ENCODE assay signal across 18 cellular contexts in genomic region chr2:11618708-11619062, GRCh38. TPM values are rescaled to one million over a fixed set of nuclear protein-coding genes. Genes with fewer than 3 reads are reported as not detected.
DNase-seq lines count a peak whose midpoint lies in the region; ATAC-seq and TF ChIP-seq lines count a peak whose summit lies in the region.
"Had no signal": no experiment of that assay in that cellular context is flagged by ENCODE, and none has a peak within 500 bp of the region (broad histone marks: within the 10 kb centered on the region; RNA-seq: fewer than 3 reads in every experiment).

No MANE protein-coding gene starts in this region.

- H3K9me3 Mint-ChIP-seq in chondrocyte (ENCODE audit: low read depth), result no peaks in the 10 kb centered on the region
- H3K9me3 Mint-ChIP-seq in nephron progenitor cell, result no peaks in the 10 kb centered on the region
- H3K9me3 Mint-ChIP-seq in stimulated activated memory B cell treated with anti-CD40 and anti-IgM and Interleukin-4, amounts not matched to agents 10 μg/mL and 1 μg/mL and 100 μg/mL, for 72 hours, result no peaks in the 10 kb centered on the region
- H3K9me3 Mint-ChIP-seq in glutamatergic neuron (ENCODE audit: unreplicated experiment), result no peaks in the 10 kb centered on the region
- H3K9me3 Mint-ChIP-seq: CD4-positive, CD25-positive, alpha-beta regulatory T cell; H9 had no signal

- H3K4me1 Mint-ChIP-seq in chondrocyte (ENCODE audit: low read depth), result no peaks in the 10 kb centered on the region
- no peaks in the 10 kb centered on the region for H3K4me1 Mint-ChIP-seq in nephron progenitor cell
- H3K4me1 Mint-ChIP-seq in stimulated activated memory B cell treated with anti-CD40 and anti-IgM and Interleukin-4, amounts not matched to agents 10 μg/mL and 1 μg/mL and 100 μg/mL, for 72 hours, result no peaks in the 10 kb centered on the region
- H3K4me1 Mint-ChIP-seq in glutamatergic neuron (ENCODE audit: low read depth, unreplicated experiment), result no peaks in the 10 kb centered on the region
- H3K4me1 Mint-ChIP-seq: CD4-positive, CD25-positive, alpha-beta regulatory T cell; H9 had no signal

- H3K4me3 Mint-ChIP-seq in chondrocyte (ENCODE audit: unreplicated experiment) (no peak overlapping the region), nephron progenitor cell (no peak overlapping the region), glutamatergic neuron (ENCODE audit: unreplicated experiment) (no peak overlapping the region)
- H3K4me3 Mint-ChIP-seq in stimulated activated memory B cell treated with anti-CD40 and anti-IgM and Interleukin-4, amounts not matched to agents 10 μg/mL and 1 μg/mL and 100 μg/mL, for 72 hours, result no peak overlapping the region
- H3K4me3 Mint-ChIP-seq: CD4-positive, CD25-positive, alpha-beta regulatory T cell; H9 had no signal

- DNase-seq in chondrocyte (ENCODE audit: low spot score) (peak; percentile 77), nephron progenitor cell (no peak), glutamatergic neuron (no peak), HCEC 1CT (no peak), DMS 273 (lab: John Stamatoyannopoulos, UW; ENCODE audit: unreplicated experiment) (no peak)
- no peak for DNase-seq in stimulated activated CD4-positive, alpha-beta T cell treated with anti-CD3 and anti-CD28 coated beads, Interleukin-4, amount 100 ng/mL, for 1 hour
- DNase-seq: 8988T; CD4-positive, CD25-positive, alpha-beta regulatory T cell; DMS 273 treated with DMSO at 0.1 percent for 48 hours; DMS79; GOT3; H9 had no signal

- H3K27me3 Mint-ChIP-seq in chondrocyte (ENCODE audit: low read depth), result peaks cover 8% of the 10 kb centered on the region
- H3K27me3 Mint-ChIP-seq in nephron progenitor cell (ENCODE audit: low read depth, poor library complexity), result peaks cover 5% of the 10 kb centered on the region
- H3K27me3 Mint-ChIP-seq in stimulated activated memory B cell treated with anti-CD40 and anti-IgM and Interleukin-4, amounts not matched to agents 10 μg/mL and 1 μg/mL and 100 μg/mL, for 72 hours, result peaks cover 9% of the 10 kb centered on the region
- H3K27me3 Mint-ChIP-seq in glutamatergic neuron (ENCODE audit: unreplicated experiment), result peaks cover 8% of the 10 kb centered on the region
- H3K27me3 Mint-ChIP-seq: CD4-positive, CD25-positive, alpha-beta regulatory T cell had no signal

- H3K27ac ChIP-seq in VCaP, result peak overlapping the region; percentile 70
- H3K27ac ChIP-seq: BLaER1 treated with 17β-estradiol and CSF1 and Interleukin-3, amounts not matched to agents 10 nM and 100 nM had no signal

- TF ChIP-seq CTCF in VCaP (conservative IDR thresholded peaks at IDR 0.05) (no peak), chondrocyte (IDR thresholded peaks at IDR 0.05) (no peak), nephron progenitor cell (IDR thresholded peaks at IDR 0.05) (no peak), glutamatergic neuron (IDR thresholded peaks at IDR 0.05; ENCODE audit: partially characterized antibody, unreplicated experiment) (no peak)

- H3K27ac Mint-ChIP-seq in chondrocyte (ENCODE audit: unreplicated experiment) (no peak overlapping the region), nephron progenitor cell (peak overlapping the region; percentile 45), glutamatergic neuron (ENCODE audit: unreplicated experiment) (no peak overlapping the region)
- no peak overlapping the region for H3K27ac Mint-ChIP-seq in stimulated activated memory B cell treated with anti-CD40 and anti-IgM and Interleukin-4, amounts not matched to agents 10 μg/mL and 1 μg/mL and 100 μg/mL, for 72 hours
- H3K27ac Mint-ChIP-seq: CD4-positive, CD25-positive, alpha-beta regulatory T cell; H9 had no signal

- H3K36me3 Mint-ChIP-seq in chondrocyte (ENCODE audit: low read depth), result no peaks in the 10 kb centered on the region
- H3K36me3 Mint-ChIP-seq in nephron progenitor cell (ENCODE audit: low read depth), result peaks cover 71% of the 10 kb centered on the region
- no peaks in the 10 kb centered on the region for H3K36me3 Mint-ChIP-seq in stimulated activated memory B cell treated with anti-CD40 and anti-IgM and Interleukin-4, amounts not matched to agents 10 μg/mL and 1 μg/mL and 100 μg/mL, for 72 hours
- H3K36me3 Mint-ChIP-seq in glutamatergic neuron (ENCODE audit: unreplicated experiment), result peaks cover 11% of the 10 kb centered on the region
- H3K36me3 Mint-ChIP-seq: CD4-positive, CD25-positive, alpha-beta regulatory T cell had no signal

- peak; percentile 25 for ATAC-seq in stimulated activated memory B cell treated with anti-CD40 and anti-IgM and Interleukin-4, amounts not matched to agents 10 μg/mL and 1 μg/mL and 100 μg/mL, for 72 hours
- ATAC-seq: GM12878 had no signal

RNA-seq across cellular contexts. Expression of gene NTSR2, which starts 51.3 kb away (rescaled TPM):
- total RNA-seq in chondrocyte (not detected in 3 replicates), glutamatergic neuron (ENCODE audit: unreplicated experiment) (not detected)
- total RNA-seq: CD4-positive, CD25-positive, alpha-beta regulatory T cell; G401; GM12878; H9; HT1080 had no signal
